In genomic region chr17:20040216-20040615, GRCh38 we compare ENCODE assay signal across 1 cellular context.
TF ChIP-seq lines count a peak whose summit lies in the region.

No MANE protein-coding gene starts in this region.

TF ChIP-seq in K562, 482 proteins besides CTCF, POLR2A, EP300 and RAD21:
- TF ChIP-seq MGA (IDR thresholded peaks at IDR 0.05), result no peak
- peak; percentile 31; the same call in 1 of the 2 replicates for TF ChIP-seq C11orf30 (IDR thresholded peaks at IDR 0.05; ENCODE audit: low read depth)
- no peak for TF ChIP-seq ZNF121 (CRISPR knock-in tag; conservative IDR thresholded peaks at IDR 0.05)
- TF ChIP-seq ZNF316 (IDR thresholded peaks at IDR 0.05), result peak; percentile 66
